ENCODE assay signal across 24 cellular contexts in genomic region chr18:13604751-13605150, GRCh38.
"Had no signal": no experiment of that assay in that cellular context is flagged by ENCODE, and none has a peak within 500 bp of the region (broad histone marks: within the 10 kb centered on the region; RNA-seq: fewer than 3 reads in every experiment).

No MANE protein-coding gene starts in this region.

- H3K4me1 ChIP-seq: body of pancreas, foreskin keratinocyte, prostate gland, tibial nerve, uterus had no signal

- ATAC-seq: activated CD8-positive, alpha-beta memory T cell treated with anti-CD3 and anti-CD28 coated beads, Interleukin-2, amount 10 ng/mL, durations not matched to agents 7 days and 5 days; body of pancreas; foreskin keratinocyte; natural killer cell; stimulated activated effector memory CD8-positive, alpha-beta T cell treated with anti-CD3 and anti-CD28 coated beads, Interleukin-12 subunit alpha, Interleukin-12 subunit beta, amount 100 ng/mL, for 72 hours; stimulated activated naive CD8-positive, alpha-beta T cell treated with anti-CD3 and anti-CD28 coated beads, Interleukin-15, amount 100 ng/mL, for 72 hours; T-cell had no signal

- H3K27me3 ChIP-seq: body of pancreas, cardiac muscle cell, foreskin keratinocyte, hepatocyte, ovary, tibial nerve, uterus had no signal

- H3K4me3 Mint-ChIP-seq: activated CD8-positive, alpha-beta memory T cell treated with anti-CD3 and anti-CD28 coated beads, Interleukin-2, amount 10 ng/mL, durations not matched to agents 7 days and 5 days; activated T-helper 1 cell treated with anti-CD3 and anti-CD28 coated beads, Interleukin-12 subunit alpha, Interleukin-12 subunit beta, Interleukin-2, Interleukin-4 antibody, amounts not matched to agents 30 ng/mL and 10 ng/mL and 1 ng/mL, durations not matched to agents 14 hours and 24 hours and 36 hours; immature natural killer cell; natural killer cell; stimulated activated effector memory CD8-positive, alpha-beta T cell treated with anti-CD3 and anti-CD28 coated beads, Interleukin-12 subunit alpha, Interleukin-12 subunit beta, amount 100 ng/mL, for 72 hours; stimulated activated naive CD8-positive, alpha-beta T cell treated with anti-CD3 and anti-CD28 coated beads, Interleukin-15, amount 100 ng/mL, for 72 hours; T-cell had no signal

- DNase-seq: activated CD4-positive, alpha-beta T cell treated with anti-CD3 and anti-CD28 coated beads for 1 hour; activated CD4-positive, alpha-beta T cell treated with anti-CD3 and anti-CD28 coated beads, Interleukin-2, amount 50 U/mL, for 4 hours; activated CD8-positive, alpha-beta memory T cell treated with anti-CD3 and anti-CD28 coated beads, Interleukin-2, amount 10 ng/mL, durations not matched to agents 7 days and 5 days; activated gamma-delta T cell; activated naive CD4-positive, alpha-beta T cell treated with anti-CD3 and anti-CD28 coated beads, Interleukin-2, amount 50 U/mL, for 16 hours; activated T-cell treated with anti-CD3 and anti-CD28 coated beads for 4 hours; anterior cingulate cortex; body of pancreas; foreskin keratinocyte; immature natural killer cell; midbrain; natural killer cell; ovary; stimulated activated CD4-positive, alpha-beta T cell treated with anti-CD3 and anti-CD28 coated beads, Interleukin-1b, Interleukin-23, amount 100 ng/mL, for 48 hours; stimulated activated naive CD8-positive, alpha-beta T cell treated with anti-CD3 and anti-CD28 coated beads, Interleukin-15, amount 100 ng/mL, for 72 hours; T-cell; T-helper 9 cell; uterus had no signal

- H3K9me3 ChIP-seq: body of pancreas, ovary, prostate gland, tibial nerve, uterus had no signal

- H3K36me3 ChIP-seq: cardiac muscle cell, ovary, prostate gland, tibial nerve, uterus had no signal

- H3K27ac ChIP-seq: body of pancreas, cardiac muscle cell, foreskin keratinocyte, ovary, prostate gland, tibial nerve, uterus had no signal

- H3K27ac Mint-ChIP-seq: activated CD8-positive, alpha-beta memory T cell treated with anti-CD3 and anti-CD28 coated beads, Interleukin-2, amount 10 ng/mL, durations not matched to agents 7 days and 5 days; activated T-helper 1 cell treated with anti-CD3 and anti-CD28 coated beads, Interleukin-12 subunit alpha, Interleukin-12 subunit beta, Interleukin-2, Interleukin-4 antibody, amounts not matched to agents 30 ng/mL and 10 ng/mL and 1 ng/mL, durations not matched to agents 14 hours and 24 hours and 36 hours; immature natural killer cell; natural killer cell; stimulated activated effector memory CD8-positive, alpha-beta T cell treated with anti-CD3 and anti-CD28 coated beads, Interleukin-12 subunit alpha, Interleukin-12 subunit beta, amount 100 ng/mL, for 72 hours; stimulated activated naive CD8-positive, alpha-beta T cell treated with anti-CD3 and anti-CD28 coated beads, Interleukin-15, amount 100 ng/mL, for 72 hours had no signal

- H3K36me3 Mint-ChIP-seq: natural killer cell; stimulated activated effector memory CD8-positive, alpha-beta T cell treated with anti-CD3 and anti-CD28 coated beads, Interleukin-12 subunit alpha, Interleukin-12 subunit beta, amount 100 ng/mL, for 72 hours had no signal

- H3K27me3 Mint-ChIP-seq: activated CD8-positive, alpha-beta memory T cell treated with anti-CD3 and anti-CD28 coated beads, Interleukin-2, amount 10 ng/mL, durations not matched to agents 7 days and 5 days; stimulated activated naive CD8-positive, alpha-beta T cell treated with anti-CD3 and anti-CD28 coated beads, Interleukin-15, amount 100 ng/mL, for 72 hours; T-cell had no signal

- H3K4me3 ChIP-seq: body of pancreas, cardiac muscle cell, hepatocyte, ovary, prostate gland, tibial nerve, uterus had no signal

- H3K4me2 ChIP-seq: hepatocyte had no signal

- H3K9me3 Mint-ChIP-seq: immature natural killer cell; natural killer cell; stimulated activated effector memory CD8-positive, alpha-beta T cell treated with anti-CD3 and anti-CD28 coated beads, Interleukin-12 subunit alpha, Interleukin-12 subunit beta, amount 100 ng/mL, for 72 hours; stimulated activated naive CD8-positive, alpha-beta T cell treated with anti-CD3 and anti-CD28 coated beads, Interleukin-15, amount 100 ng/mL, for 72 hours; T-cell had no signal
